23 cellular contexts compared by ENCODE assay signal in the genomic region with DNA sequence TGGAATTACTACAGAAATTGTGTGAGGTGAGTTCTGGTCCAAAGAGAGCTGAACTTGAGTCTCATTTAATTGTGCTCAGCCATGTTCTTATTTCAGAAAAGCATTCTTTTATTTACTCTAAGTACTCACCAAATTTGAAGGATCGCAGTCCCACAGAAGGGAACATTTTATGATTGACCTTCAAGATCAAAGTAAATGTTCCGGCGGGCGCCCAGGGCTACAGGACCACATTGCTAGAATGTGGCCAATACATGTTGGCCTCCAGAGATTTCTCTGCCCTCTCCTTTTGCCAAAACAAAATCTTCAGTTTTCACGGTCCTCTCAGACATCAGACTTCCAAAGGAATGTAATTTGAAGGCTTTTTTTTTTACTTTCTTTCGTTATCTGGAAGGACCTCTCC.
"Had no signal": no experiment of that assay in that cellular context is flagged by ENCODE, and none has a peak within 500 bp of the region (broad histone marks: within the 10 kb centered on the region; RNA-seq: fewer than 3 reads in every experiment).

No MANE protein-coding gene starts in this region.

- H3K4me3 ChIP-seq: cardiac muscle cell, MG63, PC-9 had no signal

- H3K27me3 Mint-ChIP-seq: activated CD4-positive, alpha-beta memory T cell treated with anti-CD3 and anti-CD28 coated beads for 36 hours; activated CD4-positive, alpha-beta T cell treated with anti-CD3 and anti-CD28 coated beads, Interleukin-2, amount 10 ng/mL, durations not matched to agents 7 days and 5 days; activated naive CD8-positive, alpha-beta T cell treated with anti-CD3 and anti-CD28 coated beads, Interleukin-2, amount 50 U/mL, for 24 hours had no signal

- H3K36me3 Mint-ChIP-seq: activated CD4-positive, alpha-beta memory T cell treated with anti-CD3 and anti-CD28 coated beads for 36 hours; activated naive CD4-positive, alpha-beta T cell treated with anti-CD3 and anti-CD28 coated beads, Interleukin-2, amount 50 U/mL, for 72 hours had no signal

- ATAC-seq: activated naive CD4-positive, alpha-beta T cell treated with anti-CD3 and anti-CD28 coated beads, Interleukin-2, amount 50 U/mL, for 72 hours; activated naive CD8-positive, alpha-beta T cell treated with anti-CD3 and anti-CD28 coated beads, Interleukin-2, amount 50 U/mL, for 24 hours; activated T-cell treated with anti-CD3 and anti-CD28 coated beads, Interleukin-2, amount 50 U/mL, for 4 hours had no signal

- DNase-seq: activated CD4-positive, alpha-beta memory T cell treated with anti-CD3 and anti-CD28 coated beads for 36 hours; activated CD4-positive, alpha-beta T cell treated with anti-CD3 and anti-CD28 coated beads, Interleukin-2, amount 10 ng/mL, durations not matched to agents 7 days and 5 days; activated CD4-positive, CD25-positive, alpha-beta regulatory T cell; activated CD8-positive, alpha-beta memory T cell treated with anti-CD3 and anti-CD28 coated beads for 24 hours; activated effector memory CD4-positive, alpha-beta T cell treated with anti-CD3 and anti-CD28 coated beads, Interleukin-2, amount 50 U/mL, for 16 hours; activated naive CD4-positive, alpha-beta T cell treated with Interleukin-2 at 50 U/mL for 16 hours; activated naive CD8-positive, alpha-beta T cell treated with anti-CD3 and anti-CD28 coated beads, Interleukin-2, amount 50 U/mL, for 24 hours; activated T-cell treated with anti-CD3 and anti-CD28 coated beads, Interleukin-2, amount 50 U/mL, for 4 hours; brain microvascular endothelial cell; MG63; NCI-H1105; NCI-H1436; NCI-H187; NCI-H2081; NCI-H510A treated with DMSO at 0.1 percent for 48 hours; NCI-H69; PC-9; SHP77 treated with DMSO at 0.1 percent for 48 hours had no signal

- H3K4me1 Mint-ChIP-seq: activated CD4-positive, alpha-beta T cell treated with anti-CD3 and anti-CD28 coated beads, Interleukin-2, amount 10 ng/mL, durations not matched to agents 7 days and 5 days; activated naive CD8-positive, alpha-beta T cell treated with anti-CD3 and anti-CD28 coated beads, Interleukin-2, amount 50 U/mL, for 24 hours had no signal

- H3K36me3 ChIP-seq: brain microvascular endothelial cell, cardiac muscle cell had no signal

- H3K27ac ChIP-seq: brain microvascular endothelial cell, cardiac muscle cell, KMS-11, PC-9, VCaP had no signal

- H3K9me3 Mint-ChIP-seq: activated CD4-positive, alpha-beta memory T cell treated with anti-CD3 and anti-CD28 coated beads for 36 hours; activated CD4-positive, alpha-beta T cell treated with anti-CD3 and anti-CD28 coated beads, Interleukin-2, amount 10 ng/mL, durations not matched to agents 7 days and 5 days; activated T-cell treated with anti-CD3 and anti-CD28 coated beads, Interleukin-2, amount 50 U/mL, for 4 hours had no signal

- H3K9ac ChIP-seq: KMS-11 had no signal

- H3K4me2 ChIP-seq: KMS-11, PC-9 had no signal

- H3K9me3 ChIP-seq: MG63 had no signal

- H3K27me3 ChIP-seq: brain microvascular endothelial cell, cardiac muscle cell, MG63 had no signal

- H3K4me3 Mint-ChIP-seq: activated CD4-positive, alpha-beta memory T cell treated with anti-CD3 and anti-CD28 coated beads for 36 hours; activated CD4-positive, alpha-beta T cell treated with anti-CD3 and anti-CD28 coated beads, Interleukin-2, amount 10 ng/mL, durations not matched to agents 7 days and 5 days; activated naive CD8-positive, alpha-beta T cell treated with anti-CD3 and anti-CD28 coated beads, Interleukin-2, amount 50 U/mL, for 24 hours; activated T-cell treated with anti-CD3 and anti-CD28 coated beads, Interleukin-2, amount 50 U/mL, for 4 hours; T-helper 1 cell treated with Interleukin-12 subunit alpha and Interleukin-12 subunit beta and Interleukin-4 antibody, amounts not matched to agents 30 μg/mL and 1 μg/mL, for 36 hours had no signal

- H3K27ac Mint-ChIP-seq: activated CD4-positive, alpha-beta memory T cell treated with anti-CD3 and anti-CD28 coated beads for 36 hours; activated CD4-positive, alpha-beta T cell treated with anti-CD3 and anti-CD28 coated beads, Interleukin-2, amount 10 ng/mL, durations not matched to agents 7 days and 5 days; activated naive CD4-positive, alpha-beta T cell treated with anti-CD3 and anti-CD28 coated beads, Interleukin-2, amount 50 U/mL, for 72 hours; activated naive CD8-positive, alpha-beta T cell treated with anti-CD3 and anti-CD28 coated beads, Interleukin-2, amount 50 U/mL, for 24 hours; T-helper 1 cell treated with Interleukin-12 subunit alpha and Interleukin-12 subunit beta and Interleukin-4 antibody, amounts not matched to agents 30 μg/mL and 1 μg/mL, for 36 hours had no signal
